In genomic region chr18:50748243-50749229, GRCh38 we compare ENCODE assay signal across 16 cellular contexts.
DNase-seq lines count a peak whose midpoint lies in the region; ATAC-seq and TF ChIP-seq lines count a peak whose summit lies in the region.
"Had no signal": no experiment of that assay in that cellular context is flagged by ENCODE, and none has a peak within 500 bp of the region (broad histone marks: within the 10 kb centered on the region; RNA-seq: fewer than 3 reads in every experiment).

No MANE protein-coding gene starts in this region.

- DNase-seq in DMS79 (lab: John Stamatoyannopoulos, UW) (peak; percentile 30), LoVo (ENCODE audit: low spot score) (peak; percentile 58), astrocyte of the hippocampus (ENCODE audit: low read depth, low spot score) (peak; percentile 19), NOMO-1 (lab: John Stamatoyannopoulos, UW; ENCODE audit: unreplicated experiment in 2 of 2) (no peak), dedifferentiated amniotic fluid mesenchymal stem cell (ENCODE audit: extremely low spot score) (no peak), NCI-H1092 treated with DMSO at 0.1 percent for 48 hours (lab: John Stamatoyannopoulos, UW) (no peak)
- DNase-seq: activated naive CD4-positive, alpha-beta T cell; DND-41; effector CD8-positive, alpha-beta T cell; NCI-H1694; stimulated activated CD4-positive, alpha-beta T cell treated with anti-CD3 and anti-CD28 coated beads, Interleukin-4, amount 100 ng/mL, for 24 hours; uterus had no signal

- ATAC-seq in GM18498 (IDR thresholded peaks at IDR 0.05; ENCODE audit: unreplicated experiment): no peak
- ATAC-seq: K562 had no signal

- no peak for TF ChIP-seq CTCF in nephron (IDR thresholded peaks at IDR 0.05; ENCODE audit: unreplicated experiment in 3 of 3)

- no peaks in the 10 kb centered on the region for H3K27me3 Mint-ChIP-seq in nephron (ENCODE audit: low read depth)

- H3K36me3 Mint-ChIP-seq in nephron (ENCODE audit: low read depth): no peaks in the 10 kb centered on the region

- peaks cover 6% of the 10 kb centered on the region for H3K9me3 Mint-ChIP-seq in nephron

- H3K27ac Mint-ChIP-seq in nephron: peak overlapping the region; percentile 85 to 89 (median 89)
- H3K27ac Mint-ChIP-seq: B cell had no signal

- peaks cover 79% of the 10 kb centered on the region for H3K4me1 Mint-ChIP-seq in nephron
- H3K4me1 Mint-ChIP-seq: B cell had no signal

- peak overlapping the region; percentile 17 to 52 (median 38) for H3K4me3 Mint-ChIP-seq in nephron
- H3K4me3 Mint-ChIP-seq: B cell had no signal

Comparison
In these comparisons a context has a peak if more than half of its experiments do, and no peak if none do; other contexts are left out.
1. DNase-seq: peak in DMS79 (single experiment), LoVo (single experiment) and astrocyte of the hippocampus (single experiment); none in NOMO-1 (0 of 2), dedifferentiated amniotic fluid mesenchymal stem cell (single experiment) and NCI-H1092 treated with DMSO at 0.1 percent for 48 hours (single experiment).